ENCODE assay signal across 11 cellular contexts in the genomic region with DNA sequence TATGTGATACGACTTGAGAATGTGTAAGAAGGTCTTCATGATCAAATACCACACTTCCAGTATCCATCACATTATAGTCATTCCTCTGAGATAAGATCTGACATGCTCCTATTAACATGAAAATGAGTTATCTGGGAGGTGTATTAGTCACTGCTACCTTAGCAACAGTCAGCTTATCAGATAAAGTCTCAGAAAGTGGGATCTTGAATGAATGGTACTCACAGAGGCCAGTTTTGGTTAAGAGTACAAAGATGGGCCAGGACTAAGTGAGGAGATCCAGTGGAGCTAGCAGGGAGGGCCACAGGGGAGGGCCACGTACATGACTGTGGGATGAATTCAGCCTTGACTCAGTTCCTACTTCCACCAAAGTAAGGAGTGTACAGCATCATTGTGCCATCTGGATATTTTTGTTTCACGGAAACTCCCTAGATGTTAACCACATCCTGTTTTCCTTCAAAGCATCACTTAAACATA.
A peak's percentile ranks its signal among the peaks of the same experiment; 100 is the strongest.
DNase-seq lines count a peak whose midpoint lies in the region; ATAC-seq and TF ChIP-seq lines count a peak whose summit lies in the region.
"Had no signal": no experiment of that assay in that cellular context is flagged by ENCODE, and none has a peak within 500 bp of the region (broad histone marks: within the 10 kb centered on the region; RNA-seq: fewer than 3 reads in every experiment).

No MANE protein-coding gene starts in this region.

- no peaks in the 10 kb centered on the region for H3F3A ChIP-seq in PC-3 (ENCODE audit: low read length, unreplicated experiment)

- DNase-seq in GM06990 (ENCODE audit: extremely low read depth, insufficient read length) (peak; percentile 6), PC-3 (peak; percentile 74), foreskin fibroblast (peak; percentile 86 to 91), NCI-H2029 treated with DMSO at 0.1 percent for 48 hours (lab: John Stamatoyannopoulos, UW) (no peak), Karpas-422 (no peak)
- DNase-seq: heart left ventricle, RPMI8226 had no signal

- H3K9me3 ChIP-seq in PC-3 (ENCODE audit: low read length), result no peaks in the 10 kb centered on the region
- no peaks in the 10 kb centered on the region for H3K9me3 ChIP-seq in Karpas-422 (ENCODE audit: low read length)
- H3K9me3 ChIP-seq: heart left ventricle had no signal

- H3K4me3 ChIP-seq in GM06990 (replicated peaks; ENCODE audit: low read depth, low read length), result no peak overlapping the region
- H3K4me3 ChIP-seq in PC-3 (ENCODE audit: low read length), result no peak overlapping the region
- H3K4me3 ChIP-seq in foreskin fibroblast (ENCODE audit: low read depth in 1 of 2, low read length in 2 of 2), result no peak overlapping the region
- no peak overlapping the region for H3K4me3 ChIP-seq in Karpas-422 (ENCODE audit: low read length)
- H3K4me3 ChIP-seq: heart left ventricle had no signal

- H2AFZ ChIP-seq in PC-3 (ENCODE audit: low read length) (no peak overlapping the region), Karpas-422 (ENCODE audit: low read length) (no peak overlapping the region)

- H3K36me3 ChIP-seq in GM06990 (ENCODE audit: control insufficient read depth, insufficient read depth, low read length) (no peaks in the 10 kb centered on the region), PC-3 (ENCODE audit: low read depth, low read length) (no peaks in the 10 kb centered on the region), Karpas-422 (ENCODE audit: insufficient read depth, low read length) (no peaks in the 10 kb centered on the region)
- H3K36me3 ChIP-seq: heart left ventricle had no signal

- H3K4me2 ChIP-seq in PC-3 (ENCODE audit: low read length) (no peak overlapping the region), Karpas-422 (ENCODE audit: low read depth, low read length, poor library complexity, severe bottlenecking) (no peak overlapping the region)

- POLR2A ChIA-PET in PC-3 (lab: Charles Lee; ENCODE audit: unreplicated experiment), result no interaction called here

- TF ChIP-seq CTCF in GM06990 (IDR thresholded peaks at IDR 0.05; ENCODE audit: insufficient read depth, low read length, poor library complexity, severe bottlenecking) (no peak), PC-3 (conservative IDR thresholded peaks at IDR 0.05; ENCODE audit: low read depth, low read length) (no peak), foreskin fibroblast (IDR thresholded peaks at IDR 0.05; ENCODE audit: low read depth, low read length) (no peak)

- peaks cover 21% of the 10 kb centered on the region for H3K4me1 ChIP-seq in PC-3 (ENCODE audit: insufficient read depth, low read length)
- no peaks in the 10 kb centered on the region for H3K4me1 ChIP-seq in Karpas-422 (ENCODE audit: low read length)

- H3K27ac ChIP-seq in PC-3 (ENCODE audit: low read length), result peak overlapping the region; percentile 72
- no peak overlapping the region for H3K27ac ChIP-seq in Karpas-422 (ENCODE audit: low read length)
- H3K27ac ChIP-seq: heart left ventricle had no signal

- H3K9me2 ChIP-seq in PC-3 (replicated peaks; ENCODE audit: low read length), result no peaks in the 10 kb centered on the region
- H3K9me2 ChIP-seq in Karpas-422 (replicated peaks; ENCODE audit: insufficient read depth, low read length), result no peaks in the 10 kb centered on the region

- intact Hi-C loops in PC-3 (cut with micrococcal nuclease), result no loop called here

- no peaks in the 10 kb centered on the region for H3K79me2 ChIP-seq in PC-3 (ENCODE audit: low read length)
- no peaks in the 10 kb centered on the region for H3K79me2 ChIP-seq in Karpas-422 (ENCODE audit: low read length)

- CTCF ChIA-PET in PC-3 (lab: Charles Lee), result no interaction called here

- no peaks in the 10 kb centered on the region for H3K27me3 ChIP-seq in GM06990 (replicated peaks; ENCODE audit: control insufficient read depth, insufficient read depth, low read length)
- H3K27me3 ChIP-seq in PC-3 (ENCODE audit: low read length), result no peaks in the 10 kb centered on the region
- no peaks in the 10 kb centered on the region for H3K27me3 ChIP-seq in Karpas-422 (ENCODE audit: low read length)
- H3K27me3 ChIP-seq: heart left ventricle had no signal

- H3K9ac ChIP-seq in PC-3 (ENCODE audit: low read length), result no peak overlapping the region
- H3K9ac ChIP-seq in Karpas-422 (ENCODE audit: low read length), result no peak overlapping the region

- BruUV-seq in PC-3 (replicated peaks; lab: Mats Ljungman, UMichigan), result no TSS peak

- ATAC-seq in HG02763 (IDR thresholded peaks at IDR 0.05; ENCODE audit: unreplicated experiment), result peak; percentile 57
- peak; percentile 84 for ATAC-seq in PC-3
- ATAC-seq in GM19467 (IDR thresholded peaks at IDR 0.05; ENCODE audit: unreplicated experiment), result no peak
- ATAC-seq in GM19452 (IDR thresholded peaks at IDR 0.05; ENCODE audit: unreplicated experiment), result no peak
- ATAC-seq: heart left ventricle, HepG2 had no signal

- no peaks in the 10 kb centered on the region for H4K20me1 ChIP-seq in PC-3 (ENCODE audit: low read length)
- H4K20me1 ChIP-seq in Karpas-422 (ENCODE audit: insufficient read depth, low read depth, low read length), result no peaks in the 10 kb centered on the region

Comparison
In these comparisons a context has a peak if more than half of its experiments do, and no peak if none do; other contexts are left out.
1. DNase-seq: peak in GM06990 (single experiment), PC-3 (single experiment) and foreskin fibroblast (2 of 2); none in NCI-H2029 treated with DMSO at 0.1 percent for 48 hours (single experiment) and Karpas-422 (single experiment).
2. ATAC-seq: peak in HG02763 (single experiment) and PC-3 (single experiment); none in GM19467 (single experiment) and GM19452 (single experiment).